Comparison of ENCODE assay signal across 12 cellular contexts in genomic region chr14:104424406-104425072, GRCh38.
DNase-seq lines count a peak whose midpoint lies in the region; ATAC-seq and TF ChIP-seq lines count a peak whose summit lies in the region.
"Had no signal": no experiment of that assay in that cellular context is flagged by ENCODE, and none has a peak within 500 bp of the region (broad histone marks: within the 10 kb centered on the region; RNA-seq: fewer than 3 reads in every experiment).

No MANE protein-coding gene starts in this region.

- peak; percentile 52 for ATAC-seq in left ventricle myocardium superior
- ATAC-seq in GM18873 (IDR thresholded peaks at IDR 0.05; ENCODE audit: low FRiP score, unreplicated experiment) = no peak
- ATAC-seq in HG02678 (IDR thresholded peaks at IDR 0.05; ENCODE audit: unreplicated experiment) = no peak
- ATAC-seq: A549, Panc1, WTC11 had no signal

- intact Hi-C loops in left ventricle myocardium superior (cut with micrococcal nuclease) = no loop called here
- intact Hi-C loops in testis (cut with DNase I; ENCODE audit: low total_unique reads) = no loop called here

- WGBS in testis, 2 donors = 24 to 30% methylated on average over 12 to 23 of the region's 24 CpGs

- H3K27me3 ChIP-seq in testis = no peaks in the 10 kb centered on the region

- DNase-seq in activated CD4-positive, CD25-positive, alpha-beta regulatory T cell treated with anti-CD3 and anti-CD28 coated beads, Interleukin-2, amount 50 U/mL, for 72 hours = peak; percentile 17
- no peak for DNase-seq in activated CD4-positive, CD25-positive, alpha-beta regulatory T cell (lab: John Stamatoyannopoulos, UW)
- DNase-seq in NCI-H446 (lab: John Stamatoyannopoulos, UW) (peak; percentile 99 to 100), left ventricle myocardium superior (no peak), testis (peak; percentile 61), NOMO-1 treated with DMSO at 0.1 percent for 48 hours (lab: John Stamatoyannopoulos, UW; ENCODE audit: unreplicated experiment) (no peak)
- DNase-seq: KG1 had no signal

- H3K4me1 ChIP-seq in testis = peaks cover 13% of the 10 kb centered on the region
- H3K4me1 ChIP-seq: A549 had no signal

- no peaks in the 10 kb centered on the region for H3K9me3 ChIP-seq in testis
- H3K9me3 ChIP-seq: A549 had no signal

- H3K4me3 ChIP-seq in testis = no peak overlapping the region
- H3K4me3 ChIP-seq: A549 had no signal

- TF ChIP-seq POLR2A in testis (IDR thresholded peaks at IDR 0.05) = no peak

- no peak for TF ChIP-seq CTCF in testis (IDR thresholded peaks at IDR 0.05)

- no peak overlapping the region for H3K27ac ChIP-seq in testis
- H3K27ac ChIP-seq: A549 had no signal

- no peaks in the 10 kb centered on the region for H3K36me3 ChIP-seq in testis (ENCODE audit: low read depth, missing control alignments)

Comparison
In these comparisons a context has a peak if more than half of its experiments do, and no peak if none do; other contexts are left out.
1. DNase-seq: peak in activated CD4-positive, CD25-positive, alpha-beta regulatory T cell treated with anti-CD3 and anti-CD28 coated beads, Interleukin-2, amount 50 U/mL, for 72 hours (single experiment), NCI-H446 (2 of 2) and testis (single experiment); none in activated CD4-positive, CD25-positive, alpha-beta regulatory T cell (0 of 4), left ventricle myocardium superior (single experiment) and NOMO-1 treated with DMSO at 0.1 percent for 48 hours (single experiment).